In the genomic region with DNA sequence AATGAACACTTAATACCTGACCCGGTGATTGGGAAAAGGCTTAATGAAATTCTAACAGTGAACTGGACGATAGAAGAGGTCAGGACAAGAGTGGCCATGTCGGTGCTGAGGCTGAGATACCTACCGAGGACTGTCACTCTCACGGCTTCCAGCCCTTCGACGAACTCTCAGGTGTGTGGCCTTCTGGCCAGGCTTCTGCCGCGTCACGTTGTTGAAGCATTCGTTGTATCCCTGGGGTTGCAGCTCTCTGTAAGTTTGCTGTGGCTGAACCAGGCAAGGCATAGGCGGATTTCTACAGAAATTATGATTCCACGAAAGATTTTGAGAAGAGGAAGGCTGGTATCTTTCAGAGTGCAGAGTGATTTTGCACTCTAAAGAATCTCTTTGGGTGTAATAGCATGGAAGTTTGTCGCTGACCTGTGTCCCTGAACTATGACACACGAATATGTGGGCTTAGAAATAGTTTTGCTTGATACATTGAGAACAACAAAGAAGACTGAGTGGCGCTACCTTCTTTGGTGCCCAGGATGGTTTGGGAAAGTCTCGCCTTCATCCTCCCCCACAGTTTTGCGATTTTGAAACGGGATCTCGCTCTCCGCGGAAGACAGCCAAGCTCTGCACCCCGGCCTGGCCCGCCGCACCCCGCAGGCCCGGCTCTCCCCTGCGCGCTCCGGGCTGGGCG, we compare ENCODE assay signal across 9 cellular contexts. TPM values are rescaled to one million over a fixed set of nuclear protein-coding genes. Genes with fewer than 3 reads are reported as not detected.
DNase-seq lines count a peak whose midpoint lies in the region; ATAC-seq, FAIRE-seq and TF ChIP-seq lines count a peak whose summit lies in the region.
"Had no signal": no experiment of that assay in that cellular context is flagged by ENCODE, and none has a peak within 500 bp of the region (broad histone marks: within the 10 kb centered on the region; RNA-seq: fewer than 3 reads in every experiment).

No MANE protein-coding gene starts in this region.

- FAIRE-seq in GM19239 (lab: Jason Lieb, UNC), result no peak

- TF ChIP-seq CTCF in right atrium auricular region (IDR thresholded peaks at IDR 0.05) (no peak), brain (conservative IDR thresholded peaks at IDR 0.05) (no peak), lung (IDR thresholded peaks at IDR 0.05; ENCODE audit: control extremely low read depth, extremely low read depth) (no peak)

- H3K36me3 ChIP-seq in right atrium auricular region (no peaks in the 10 kb centered on the region), lung (ENCODE audit: control insufficient read depth in 2 of 2, insufficient read depth in 2 of 2, low read length in 2 of 2) (no peaks in the 10 kb centered on the region)

- no peak for ATAC-seq in left ventricle myocardium superior
- ATAC-seq in lung (ENCODE audit: insufficient read depth, low FRiP score), result no peak
- ATAC-seq in HG03097 (IDR thresholded peaks at IDR 0.05; ENCODE audit: low FRiP score, unreplicated experiment), result no peak
- no peak for ATAC-seq in HG03280 (IDR thresholded peaks at IDR 0.05; ENCODE audit: unreplicated experiment)

- DNase-seq in right atrium auricular region (ENCODE audit: low spot score), result no peak
- no peak for DNase-seq in left ventricle myocardium superior
- DNase-seq in lung (ENCODE audit: low spot score), result no peak
- DNase-seq in A172 (ENCODE audit: low spot score), result no peak
- no peak for DNase-seq in GM19239 (ENCODE audit: insufficient read length, low spot score)
- DNase-seq: NCI-H187 treated with DMSO at 0.1 percent for 48 hours had no signal

- H3K4me1 Mint-ChIP-seq in brain, result peaks cover 28% of the 10 kb centered on the region

- 41 to 43% methylated on average over 31 of the region's 31 CpGs for WGBS in lung, 2 donors

- peak overlapping the region; percentile 44 to 59 for H3K4me3 ChIP-seq in right atrium auricular region
- peak overlapping the region; percentile 55 for H3K4me3 ChIP-seq in lung

- H3K4me1 ChIP-seq in right atrium auricular region, result peaks cover 0 to 4% of the 10 kb centered on the region in 2 donors
- peaks cover 3 to 4% of the 10 kb centered on the region in 2 donors for H3K4me1 ChIP-seq in lung (ENCODE audit: control insufficient read depth in 2 of 2, insufficient read depth in 2 of 2, low read length in 2 of 2)

- no peak overlapping the region for H3K27ac ChIP-seq in right atrium auricular region
- no peak overlapping the region for H3K27ac ChIP-seq in lung (ENCODE audit: low read depth in 1 of 2, low read length in 1 of 2)

- no peaks in the 10 kb centered on the region for H3K27me3 ChIP-seq in right atrium auricular region
- H3K27me3 ChIP-seq in lung (ENCODE audit: control insufficient read depth, insufficient read depth), result no peaks in the 10 kb centered on the region

- peaks cover 5 to 17% (median 9%) of the 10 kb centered on the region in 5 experiments for H3K9me3 Mint-ChIP-seq in brain

- peaks cover 15% of the 10 kb centered on the region for H3K36me3 Mint-ChIP-seq in brain

- H3K4me3 Mint-ChIP-seq in brain, result peak overlapping the region; percentile 81 to 89 (median 81)

- no peaks in the 10 kb centered on the region for H3K9me3 ChIP-seq in right atrium auricular region
- H3K9me3 ChIP-seq in lung (ENCODE audit: control insufficient read depth in 2 of 2, insufficient read depth in 1 of 2, low read length in 1 of 2), result no peaks in the 10 kb centered on the region

- peaks cover 13% of the 10 kb centered on the region for H3K27me3 Mint-ChIP-seq in brain

- intact Hi-C loops in left ventricle myocardium superior (cut with micrococcal nuclease), result no loop called here

- H3K27ac Mint-ChIP-seq in brain, result peak overlapping the region; percentile 15 to 47 (median 30)

RNA-seq across cellular contexts. Expression of a gene that starts 0.4 kb away (rescaled TPM):
- not detected for total RNA-seq in right atrium auricular region
- total RNA-seq in left ventricle myocardium superior, result 0.17 TPM
- polyA plus RNA-seq in brain (ENCODE audit: insufficient read depth, low read depth, low replicate concordance), result 3.0 TPM
- 1 to 10 TPM in 1 of 2 donors, under 1 TPM in 1; 0.40 to 1.2 TPM for total RNA-seq in lung
- under 1 TPM; 0.26 to 0.64 TPM for polyA plus RNA-seq in lung
- total RNA-seq in A172 (2014; rRNA removed; shearing (Covaris generic)), result 8.3 and 8.9 TPM in 2 replicates

RNA-seq across cellular contexts. Expression of a gene that starts 45.8 kb away (rescaled TPM):
- total RNA-seq in right atrium auricular region, result not detected
- not detected for total RNA-seq in left ventricle myocardium superior
- polyA plus RNA-seq in brain (ENCODE audit: insufficient read depth, low read depth, low replicate concordance), result not detected
- total RNA-seq in lung, result not detected
- polyA plus RNA-seq in lung, result under 1 TPM in 1 of 2 donors, not detected in 1; 0.10 TPM
- 1.00 TPM in 1 of 2 replicates, not detected in the other for total RNA-seq in A172 (2014; rRNA removed; shearing (Covaris generic))

RNA-seq across cellular contexts. Expression of a gene that starts 50.8 kb away (rescaled TPM):
- total RNA-seq in right atrium auricular region (1 to 10 TPM; 4.2 to 6.5 TPM), left ventricle myocardium superior (4.4 TPM), lung (10 to 100 TPM in 1 of 2 donors, 1 to 10 TPM in 1; 3.0 to 14.1 TPM)
- polyA plus RNA-seq in brain (ENCODE audit: insufficient read depth, low read depth, low replicate concordance) (2.6 TPM), lung (1 to 10 TPM in 1 of 2 donors, under 1 TPM in 1; 0.58 to 1.2 TPM)
- 2.4 and 3.4 TPM in 2 replicates for total RNA-seq in A172 (2014; rRNA removed; shearing (Covaris generic))
